In the genomic region with DNA sequence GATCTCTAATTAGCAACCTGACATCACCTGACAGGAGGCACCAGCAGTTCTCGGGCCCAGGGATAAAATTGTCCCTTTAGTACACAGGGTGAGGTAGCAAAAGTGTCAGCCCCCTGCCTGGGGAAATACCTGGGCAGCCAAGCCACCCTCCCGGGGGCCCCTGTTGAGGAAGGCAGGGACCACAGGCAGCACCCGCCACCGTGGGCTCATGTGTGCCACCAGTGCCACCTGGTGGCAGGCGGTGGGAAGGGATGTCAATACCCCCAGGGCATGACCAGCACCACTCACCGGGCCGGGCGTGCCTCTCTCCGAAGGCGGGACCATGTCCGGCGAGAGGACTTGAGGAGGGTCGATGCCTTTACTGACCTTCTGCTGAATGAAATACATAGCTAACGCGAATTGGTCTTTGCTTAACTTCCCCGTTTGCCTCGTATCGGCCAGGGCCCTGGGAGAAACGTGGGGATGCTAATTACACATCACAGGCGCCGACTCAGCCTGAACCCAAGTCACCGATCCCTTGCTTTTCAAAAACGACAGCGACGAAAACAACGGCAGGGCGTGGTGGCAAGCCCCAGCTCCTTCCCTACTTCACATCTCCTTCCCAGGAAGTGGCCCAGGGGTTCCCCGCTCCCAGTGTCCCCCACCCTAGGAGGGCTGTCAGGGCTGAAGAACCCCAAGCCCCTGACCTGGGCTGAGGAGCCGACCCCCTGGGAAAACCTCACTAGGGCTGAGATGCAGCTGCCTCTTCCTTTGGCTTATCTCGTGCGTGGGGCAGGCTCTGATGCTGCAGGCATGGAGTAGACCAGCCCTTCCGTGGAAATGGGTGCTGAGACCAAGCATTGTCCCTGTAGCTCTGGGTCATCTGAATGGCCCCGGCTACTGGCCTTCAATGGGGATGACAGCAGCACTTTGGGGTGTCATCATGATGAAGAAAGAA, we compare ENCODE assay signal across 8 cellular contexts. TPM values are rescaled to one million over a fixed set of nuclear protein-coding genes. Genes with fewer than 3 reads are reported as not detected.
DNase-seq lines count a peak whose midpoint lies in the region; ATAC-seq, FAIRE-seq and TF ChIP-seq lines count a peak whose summit lies in the region.

No MANE protein-coding gene starts in this region.

- H3K4me3 ChIP-seq in LNCaP clone FGC (ENCODE audit: low read depth, low read length) (no peak overlapping the region), bronchial epithelial cell (ENCODE audit: low read depth, low read length) (no peak overlapping the region)

- H3K27me3 ChIP-seq in bronchial epithelial cell (ENCODE audit: control insufficient read depth, insufficient read depth, low read length), result no peaks in the 10 kb centered on the region

- peak; percentile 9 for DNase-seq in DMS79 treated with DMSO at 0.1 percent for 48 hours (lab: John Stamatoyannopoulos, UW)
- DNase-seq in DMS79 (lab: John Stamatoyannopoulos, UW), result no peak
- DNase-seq in LNCaP clone FGC (ENCODE audit: low read depth), result no peak
- DNase-seq in activated CD4-positive, CD25-positive, alpha-beta regulatory T cell treated with anti-CD3 and anti-CD28 coated beads, Interleukin-2, amount 50 U/mL, for 72 hours, result peak; percentile 69
- DNase-seq in bronchial epithelial cell (ENCODE audit: low read depth), result peak; percentile 51
- DNase-seq in left kidney (ENCODE audit: low read depth, low spot score), result peak; percentile 78
- peak; percentile 9 to 62 (median 43) for DNase-seq in stimulated activated CD4-positive, alpha-beta T cell treated with anti-CD3 and anti-CD28 coated beads, TNF-alpha, amount 100 ng/mL, for 1 hour (ENCODE audit: low read depth in 3 of 3, low spot score in 1 of 3)

- peaks cover 18% of the 10 kb centered on the region for H3K36me3 ChIP-seq in bronchial epithelial cell (ENCODE audit: control insufficient read depth, insufficient read depth, low read length)

- FAIRE-seq in bronchial epithelial cell (lab: Jason Lieb, UNC), result no peak

- no peak for ATAC-seq in GM18502 (IDR thresholded peaks at IDR 0.05; ENCODE audit: poor library complexity, unreplicated experiment)

- peak; percentile 83 for TF ChIP-seq CTCF in LNCaP clone FGC (IDR thresholded peaks at IDR 0.05; ENCODE audit: control insufficient read depth, extremely low read depth, insufficient read depth)
- TF ChIP-seq CTCF in bronchial epithelial cell (IDR thresholded peaks at IDR 0.05; ENCODE audit: insufficient read depth, low read length, severe bottlenecking), result peak; percentile 93

RNA-seq across cellular contexts. Expression of gene EPS15L1, which starts 53.8 kb away (rescaled TPM):
- 11.1 and 14.3 TPM in 2 replicates for total RNA-seq in bronchial epithelial cell

Comparison
In these comparisons a context has a peak if more than half of its experiments do, and no peak if none do; other contexts are left out.
1. DNase-seq: peak in DMS79 treated with DMSO at 0.1 percent for 48 hours (single experiment), activated CD4-positive, CD25-positive, alpha-beta regulatory T cell treated with anti-CD3 and anti-CD28 coated beads, Interleukin-2, amount 50 U/mL, for 72 hours (single experiment), bronchial epithelial cell (single experiment), left kidney (single experiment) and stimulated activated CD4-positive, alpha-beta T cell treated with anti-CD3 and anti-CD28 coated beads, TNF-alpha, amount 100 ng/mL, for 1 hour (3 of 3); none in DMS79 (single experiment) and LNCaP clone FGC (single experiment).